ENCODE assay signal across 8 cellular contexts in genomic region chr7:134865001-134865845, GRCh38.
DNase-seq lines count a peak whose midpoint lies in the region; ATAC-seq and TF ChIP-seq lines count a peak whose summit lies in the region.

No MANE protein-coding gene starts in this region.

- no peaks in the 10 kb centered on the region for H3K9me2 ChIP-seq in GM23248 (ENCODE audit: insufficient read depth)

- ATAC-seq in HG03280 (IDR thresholded peaks at IDR 0.05; ENCODE audit: unreplicated experiment) = no peak

- H3K36me3 ChIP-seq in A673 (ENCODE audit: insufficient read depth, low read length, poor library complexity, severe bottlenecking) (no peaks in the 10 kb centered on the region), GM23248 (ENCODE audit: low read depth) (peaks cover 36% of the 10 kb centered on the region)

- H3K4me1 ChIP-seq in A673 (ENCODE audit: insufficient read depth, low read length, poor library complexity, severe bottlenecking) (peaks cover 29% of the 10 kb centered on the region), GM23248 (ENCODE audit: insufficient read depth) (peaks cover 31% of the 10 kb centered on the region)

- DNase-seq in A673 (ENCODE audit: low spot score) (peak; percentile 77), GM23248 (peak; percentile 52), fibroblast of villous mesenchyme (ENCODE audit: low read depth) (peak; percentile 70), kidney tubule cell (ENCODE audit: low spot score) (no peak)
- DNase-seq in activated CD4-positive, alpha-beta T cell treated with anti-CD3 and anti-CD28 coated beads, Interleukin-2, amount 50 U/mL, for 1 hour = peak; percentile 17
- DNase-seq in stimulated activated CD4-positive, alpha-beta T cell treated with anti-CD3 and anti-CD28 coated beads, Interleukin-2, amount 100 ng/mL, for 4 hours (ENCODE audit: low read depth) = peak; percentile 46
- DNase-seq in effector CD8-positive, alpha-beta T cell (lab: John Stamatoyannopoulos, UW) = no peak

- peaks cover 73% of the 10 kb centered on the region for H3F3A ChIP-seq in GM23248 (ENCODE audit: insufficient read depth)

- POLR2A ChIA-PET in A673 (lab: Charles Lee; ENCODE audit: low non-redundant PET) = interaction anchor here (0.6 to 0.7 kb wide), 3 partner anchors 15 to 58 kb away, joined by 3 read pairs; no protein-coding TSS in a partner anchor

- peak overlapping the region; percentile 63 for H3K4me2 ChIP-seq in GM23248 (ENCODE audit: unreplicated experiment)

- CTCF ChIA-PET in A673 (lab: Charles Lee) = no interaction called here

- H3K9ac ChIP-seq in GM23248 = peak overlapping the region; percentile 41

- H3K27ac ChIP-seq in A673 (ENCODE audit: low read depth, low read length, poor library complexity, severe bottlenecking) (peak overlapping the region; percentile 51), GM23248 (peak overlapping the region; percentile 34)

- peaks cover 98% of the 10 kb centered on the region for H3K79me2 ChIP-seq in GM23248 (ENCODE audit: insufficient read depth)

- WGBS in GM23248 (ENCODE audit: low coverage in 1 of 2, low lambda C conversion rate in 2 of 2, missing lambda C conversion rate in 2 of 2), 2 experiments = 53% methylated on average over 9 of the region's 9 CpGs

- H3K4me3 ChIP-seq in A673 (ENCODE audit: low read depth, low read length, poor library complexity, severe bottlenecking) (no peak overlapping the region), GM23248 (peak overlapping the region; percentile 45), fibroblast of villous mesenchyme (ENCODE audit: low read depth, low read length) (peak overlapping the region; percentile 16)

- no peaks in the 10 kb centered on the region for H3K27me3 ChIP-seq in A673 (replicated peaks; ENCODE audit: insufficient read depth, low read depth, low read length, poor library complexity)
- H3K27me3 ChIP-seq in GM23248 (replicated peaks; ENCODE audit: insufficient read depth) = no peaks in the 10 kb centered on the region

- no peak for TF ChIP-seq CTCF in A673 (conservative IDR thresholded peaks at IDR 0.05; ENCODE audit: low read depth, low read length)
- no peak for TF ChIP-seq CTCF in fibroblast of villous mesenchyme (IDR thresholded peaks at IDR 0.05; ENCODE audit: insufficient read depth, low read depth, low read length)

- H2AFZ ChIP-seq in GM23248 = no peak overlapping the region

- H3K9me3 ChIP-seq in A673 (ENCODE audit: low read depth, low read length, poor library complexity, severe bottlenecking) (no peaks in the 10 kb centered on the region), GM23248 (ENCODE audit: low read depth) (no peaks in the 10 kb centered on the region)

- BruUV-seq in A673 (replicated peaks; lab: Mats Ljungman, UMichigan) = no TSS peak

- in situ Hi-C loops in GM23248 (cut with MboI) = no loop called here

- H4K20me1 ChIP-seq in GM23248 (ENCODE audit: insufficient read depth) = peaks cover 7% of the 10 kb centered on the region

- intact Hi-C loops in A673 (cut with micrococcal nuclease; ENCODE audit: unreplicated experiment) = no loop called here

Comparison
In these comparisons a context has a peak if more than half of its experiments do, and no peak if none do; other contexts are left out.
1. DNase-seq: peak in A673 (single experiment), GM23248 (single experiment), activated CD4-positive, alpha-beta T cell treated with anti-CD3 and anti-CD28 coated beads, Interleukin-2, amount 50 U/mL, for 1 hour (single experiment), fibroblast of villous mesenchyme (single experiment) and stimulated activated CD4-positive, alpha-beta T cell treated with anti-CD3 and anti-CD28 coated beads, Interleukin-2, amount 100 ng/mL, for 4 hours (single experiment); none in kidney tubule cell (single experiment) and effector CD8-positive, alpha-beta T cell (single experiment).